8 cellular contexts compared by ENCODE assay signal in the genomic region with DNA sequence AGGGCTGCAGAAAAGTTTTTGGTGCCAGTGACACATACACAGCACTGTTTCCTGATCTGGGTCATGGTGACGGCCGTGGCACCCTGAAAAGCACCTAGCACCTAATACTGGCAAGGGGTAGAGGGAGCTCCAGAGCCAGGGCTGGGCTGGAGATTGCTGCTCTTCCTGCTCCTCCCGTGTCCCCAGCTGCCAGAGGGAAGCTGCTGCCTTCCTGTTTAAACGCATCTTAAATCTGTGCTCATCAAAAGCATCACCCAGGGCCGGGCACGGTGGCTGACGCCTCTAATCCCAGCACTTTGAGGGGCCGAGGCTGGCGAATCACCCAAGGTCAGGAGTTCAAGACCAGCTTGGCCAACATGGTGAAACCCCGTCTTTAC.
A peak's percentile ranks its signal among the peaks of the same experiment; 100 is the strongest.
DNase-seq lines count a peak whose midpoint lies in the region; ATAC-seq and TF ChIP-seq lines count a peak whose summit lies in the region.

No MANE protein-coding gene starts in this region.

- peak; percentile 78 to 84 for TF ChIP-seq RAD21 in liver (IDR thresholded peaks at IDR 0.05)

- no peaks in the 10 kb centered on the region for H3K36me3 Mint-ChIP-seq in nephron progenitor cell (ENCODE audit: low read depth)

- no peaks in the 10 kb centered on the region for H3K4me1 ChIP-seq in liver (ENCODE audit: control insufficient read depth in 4 of 4, insufficient read depth in 4 of 4, low read length in 3 of 4)
- peaks cover 0 to 31% (median 25%) of the 10 kb centered on the region in 4 donors for H3K4me1 ChIP-seq in tibial artery

- no peak overlapping the region for H3K9ac ChIP-seq in liver (ENCODE audit: low read depth in 1 of 2, low read length in 2 of 2)

- H3K27me3 ChIP-seq in liver (ENCODE audit: control insufficient read depth in 4 of 4, insufficient read depth in 4 of 4, low read length in 3 of 4), result no peaks in the 10 kb centered on the region
- no peaks in the 10 kb centered on the region for H3K27me3 ChIP-seq in tibial artery

- no peak overlapping the region for H3K4me3 Mint-ChIP-seq in nephron progenitor cell

- H3K36me3 ChIP-seq in liver (ENCODE audit: control insufficient read depth in 4 of 4, insufficient read depth in 3 of 4, low read depth in 1 of 4, low read length in 3 of 4) (no peaks in the 10 kb centered on the region), tibial artery (no peaks in the 10 kb centered on the region)

- H3K9me3 ChIP-seq in liver (ENCODE audit: control insufficient read depth in 4 of 4, low read length in 3 of 4) (no peaks in the 10 kb centered on the region), tibial artery (no peaks in the 10 kb centered on the region)

- no peak overlapping the region for H3K27ac ChIP-seq in liver (ENCODE audit: low read depth in 1 of 2, low read length in 2 of 2)
- H3K27ac ChIP-seq in tibial artery, result peak overlapping the region; percentile 65 to 73

- peaks cover 19% of the 10 kb centered on the region for H3K27me3 Mint-ChIP-seq in nephron progenitor cell (ENCODE audit: low read depth, poor library complexity)

- intact Hi-C loops in tibial artery (cut with DNase I; ENCODE audit: low total_unique reads), result no loop called here

- 27% methylated on average over 10 of the region's 10 CpGs for WGBS in liver

- TF ChIP-seq CTCF in GM12874 (IDR thresholded peaks at IDR 0.05; ENCODE audit: insufficient read depth, low read depth, low read length) (peak; percentile 48), liver (IDR thresholded peaks at IDR 0.05; ENCODE audit: low read depth, low read length, missing input control) (peak; percentile 51), tibial artery (IDR thresholded peaks at IDR 0.05) (peak; percentile 40 to 58), nephron progenitor cell (IDR thresholded peaks at IDR 0.05) (no peak)

- H3K9me3 Mint-ChIP-seq in nephron progenitor cell, result no peaks in the 10 kb centered on the region

- H3K4me3 ChIP-seq in liver (ENCODE audit: low read depth in 1 of 3, low read length in 3 of 3) (no peak overlapping the region), tibial artery (no peak overlapping the region)

- peaks cover 13% of the 10 kb centered on the region for H3K4me1 Mint-ChIP-seq in nephron progenitor cell

- DNase-seq in AML-193 (lab: John Stamatoyannopoulos, UW) (peak; percentile 13 to 23), NCI-H82 treated with DMSO at 0.1 percent for 48 hours (lab: John Stamatoyannopoulos, UW; ENCODE audit: unreplicated experiment) (peak; percentile 13), tibial artery (peak; percentile 71 to 81), nephron progenitor cell (no peak)
- peak; percentile 22 for DNase-seq in central memory CD4-positive, alpha-beta T cell

- ATAC-seq in GM19035 (IDR thresholded peaks at IDR 0.05; ENCODE audit: unreplicated experiment), result no peak

- no peak overlapping the region for H3K27ac Mint-ChIP-seq in nephron progenitor cell

TF ChIP-seq in liver, 16 proteins besides CTCF, POLR2A, EP300 and RAD21:
- TF ChIP-seq FOXA2 (IDR thresholded peaks at IDR 0.05) (no peak), SP1 (IDR thresholded peaks at IDR 0.05) (no peak), HNF4A (conservative IDR thresholded peaks at IDR 0.05) (no peak), EGR1 (IDR thresholded peaks at IDR 0.05; ENCODE audit: low read depth in 2 of 2) (no peak), FOXA1 (IDR thresholded peaks at IDR 0.05) (no peak), NR2F2 (IDR thresholded peaks at IDR 0.05) (no peak), TAF1 (conservative IDR thresholded peaks at IDR 0.05) (no peak), GABPA (IDR thresholded peaks at IDR 0.05 in 1 of 2, conservative IDR thresholded peaks at IDR 0.05 in 1 of 2) (no peak), YY1 (IDR thresholded peaks at IDR 0.05) (no peak), JUND (IDR thresholded peaks at IDR 0.05) (no peak)
- TF ChIP-seq, protein P1, sequence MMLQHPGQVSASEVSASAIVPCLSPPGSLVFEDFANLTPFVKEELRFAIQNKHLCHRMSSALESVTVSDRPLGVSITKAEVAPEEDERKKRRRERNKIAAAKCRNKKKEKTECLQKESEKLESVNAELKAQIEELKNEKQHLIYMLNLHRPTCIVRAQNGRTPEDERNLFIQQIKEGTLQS (IDR thresholded peaks at IDR 0.05), result no peak
- TF ChIP-seq, protein P2, sequence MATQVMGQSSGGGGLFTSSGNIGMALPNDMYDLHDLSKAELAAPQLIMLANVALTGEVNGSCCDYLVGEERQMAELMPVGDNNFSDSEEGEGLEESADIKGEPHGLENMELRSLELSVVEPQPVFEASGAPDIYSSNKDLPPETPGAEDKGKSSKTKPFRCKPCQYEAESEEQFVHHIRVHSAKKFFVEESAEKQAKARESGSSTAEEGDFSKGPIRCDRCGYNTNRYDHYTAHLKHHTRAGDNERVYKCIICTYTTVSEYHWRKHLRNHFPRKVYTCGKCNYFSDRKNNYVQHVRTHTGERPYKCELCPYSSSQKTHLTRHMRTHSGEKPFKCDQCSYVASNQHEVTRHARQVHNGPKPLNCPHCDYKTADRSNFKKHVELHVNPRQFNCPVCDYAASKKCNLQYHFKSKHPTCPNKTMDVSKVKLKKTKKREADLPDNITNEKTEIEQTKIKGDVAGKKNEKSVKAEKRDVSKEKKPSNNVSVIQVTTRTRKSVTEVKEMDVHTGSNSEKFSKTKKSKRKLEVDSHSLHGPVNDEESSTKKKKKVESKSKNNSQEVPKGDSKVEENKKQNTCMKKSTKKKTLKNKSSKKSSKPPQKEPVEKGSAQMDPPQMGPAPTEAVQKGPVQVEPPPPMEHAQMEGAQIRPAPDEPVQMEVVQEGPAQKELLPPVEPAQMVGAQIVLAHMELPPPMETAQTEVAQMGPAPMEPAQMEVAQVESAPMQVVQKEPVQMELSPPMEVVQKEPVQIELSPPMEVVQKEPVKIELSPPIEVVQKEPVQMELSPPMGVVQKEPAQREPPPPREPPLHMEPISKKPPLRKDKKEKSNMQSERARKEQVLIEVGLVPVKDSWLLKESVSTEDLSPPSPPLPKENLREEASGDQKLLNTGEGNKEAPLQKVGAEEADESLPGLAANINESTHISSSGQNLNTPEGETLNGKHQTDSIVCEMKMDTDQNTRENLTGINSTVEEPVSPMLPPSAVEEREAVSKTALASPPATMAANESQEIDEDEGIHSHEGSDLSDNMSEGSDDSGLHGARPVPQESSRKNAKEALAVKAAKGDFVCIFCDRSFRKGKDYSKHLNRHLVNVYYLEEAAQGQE (IDR thresholded peaks at IDR 0.05), result no peak
- TF ChIP-seq, protein P3, sequence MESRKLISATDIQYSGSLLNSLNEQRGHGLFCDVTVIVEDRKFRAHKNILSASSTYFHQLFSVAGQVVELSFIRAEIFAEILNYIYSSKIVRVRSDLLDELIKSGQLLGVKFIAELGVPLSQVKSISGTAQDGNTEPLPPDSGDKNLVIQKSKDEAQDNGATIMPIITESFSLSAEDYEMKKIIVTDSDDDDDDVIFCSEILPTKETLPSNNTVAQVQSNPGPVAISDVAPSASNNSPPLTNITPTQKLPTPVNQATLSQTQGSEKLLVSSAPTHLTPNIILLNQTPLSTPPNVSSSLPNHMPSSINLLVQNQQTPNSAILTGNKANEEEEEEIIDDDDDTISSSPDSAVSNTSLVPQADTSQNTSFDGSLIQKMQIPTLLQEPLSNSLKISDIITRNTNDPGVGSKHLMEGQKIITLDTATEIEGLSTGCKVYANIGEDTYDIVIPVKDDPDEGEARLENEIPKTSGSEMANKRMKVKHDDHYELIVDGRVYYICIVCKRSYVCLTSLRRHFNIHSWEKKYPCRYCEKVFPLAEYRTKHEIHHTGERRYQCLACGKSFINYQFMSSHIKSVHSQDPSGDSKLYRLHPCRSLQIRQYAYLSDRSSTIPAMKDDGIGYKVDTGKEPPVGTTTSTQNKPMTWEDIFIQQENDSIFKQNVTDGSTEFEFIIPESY (IDR thresholded peaks at IDR 0.05), result no peak

Comparison
In these comparisons a context has a peak if more than half of its experiments do, and no peak if none do; other contexts are left out.
1. H3K27ac ChIP-seq: peak in tibial artery (2 of 2); none in liver (0 of 2).